13 cellular contexts compared by ENCODE assay signal in the genomic region with DNA sequence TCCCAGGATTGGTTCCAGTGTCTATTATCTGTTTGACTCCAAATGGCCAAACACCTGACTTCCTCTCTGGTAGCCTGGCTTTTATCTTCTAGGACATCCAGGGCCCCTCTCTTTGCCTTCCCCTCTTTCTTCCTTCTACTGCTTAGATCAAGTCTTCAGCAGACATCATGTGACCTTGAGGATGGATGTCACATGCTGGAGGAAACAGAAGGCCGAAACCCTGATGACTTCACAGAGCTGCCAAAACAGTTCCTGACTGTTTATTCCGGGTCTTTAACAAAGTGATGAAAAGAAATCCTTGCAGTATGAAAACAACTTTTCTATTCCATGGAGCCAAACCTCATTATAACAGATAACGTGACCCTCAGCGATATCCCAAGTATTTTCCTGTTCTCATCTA. TPM values are rescaled to one million over a fixed set of nuclear protein-coding genes. Genes with fewer than 3 reads are reported as not detected.
DNase-seq lines count a peak whose midpoint lies in the region; ATAC-seq and TF ChIP-seq lines count a peak whose summit lies in the region.
"Had no signal": no experiment of that assay in that cellular context is flagged by ENCODE, and none has a peak within 500 bp of the region (broad histone marks: within the 10 kb centered on the region; RNA-seq: fewer than 3 reads in every experiment).

No MANE protein-coding gene starts in this region.

- ATAC-seq in GM18870 (IDR thresholded peaks at IDR 0.05; ENCODE audit: unreplicated experiment), result no peak
- ATAC-seq: esophagus mucosa; stimulated activated naive CD8-positive, alpha-beta T cell treated with anti-CD3 and anti-CD28 coated beads, Interleukin-15, Interleukin-2, amounts not matched to agents 100 U/mL and 50 U/mL, for 24 hours had no signal

- intact Hi-C loops in adrenal gland (cut with DNase I), result loop anchor here in 1 of 2 donors (10.0 kb wide), 1 partner anchor 84 kb away; no protein-coding TSS in a partner anchor

- no peaks in the 10 kb centered on the region for H3K27me3 ChIP-seq in adrenal gland
- no peaks in the 10 kb centered on the region for H3K27me3 ChIP-seq in skeletal muscle tissue (ENCODE audit: control insufficient read depth in 3 of 3, insufficient read depth in 3 of 3, low read length in 3 of 3)
- H3K27me3 ChIP-seq: brain microvascular endothelial cell had no signal

- no peak for TF ChIP-seq CTCF in adrenal gland (IDR thresholded peaks at IDR 0.05)

- H3K36me3 ChIP-seq in adrenal gland (replicated peaks in 1 of 2) (no peaks in the 10 kb centered on the region), skeletal muscle tissue (ENCODE audit: control insufficient read depth in 3 of 3, insufficient read depth in 3 of 3, low read length in 3 of 3) (no peaks in the 10 kb centered on the region)
- H3K36me3 ChIP-seq: brain microvascular endothelial cell had no signal

- H3K4me3 ChIP-seq in adrenal gland (no peak overlapping the region), skeletal muscle tissue (ENCODE audit: low read length in 3 of 3) (no peak overlapping the region)

- 18 to 25% (median 23%) methylated on average over 4 of the region's 4 CpGs for WGBS in adrenal gland, 4 donors

- peak overlapping the region in 1 of 3 donors; percentile 36 for H3K9ac ChIP-seq in skeletal muscle tissue (ENCODE audit: low read depth in 1 of 3, low read length in 3 of 3)

- in situ Hi-C loops in G401 (cut with HindIII; ENCODE audit: low sequenced_read_pairs), result no loop called here

- H3K9me3 ChIP-seq in adrenal gland (replicated peaks in 1 of 3) (no peaks in the 10 kb centered on the region), skeletal muscle tissue (ENCODE audit: control insufficient read depth in 3 of 3, low read length in 3 of 3) (no peaks in the 10 kb centered on the region)

- DNase-seq in G401 (ENCODE audit: low spot score) (peak; percentile 18), adrenal gland (peak in 5 of 7 donors; percentile 34 to 50 (median 35)), foreskin melanocyte (peak; percentile 91), NCI-H1694 treated with DMSO at 0.1 percent for 48 hours (lab: John Stamatoyannopoulos, UW) (no peak), A172 (ENCODE audit: low spot score) (no peak)
- DNase-seq: activated CD4-positive, alpha-beta T cell treated with anti-CD3 and anti-CD28 coated beads, Interleukin-2, amount 50 U/mL, for 48 hours; activated effector memory CD4-positive, alpha-beta T cell treated with Interleukin-2 at 50 U/mL for 16 hours; brain microvascular endothelial cell; CD8-positive, alpha-beta memory T cell; stimulated activated naive CD8-positive, alpha-beta T cell treated with anti-CD3 and anti-CD28 coated beads, Interleukin-15, Interleukin-2, amounts not matched to agents 100 U/mL and 50 U/mL, for 24 hours had no signal

- TF ChIP-seq POLR2A in adrenal gland (IDR thresholded peaks at IDR 0.05), result no peak

- H3K4me1 ChIP-seq in adrenal gland (replicated peaks in 1 of 2), result peaks cover 7 to 15% of the 10 kb centered on the region in 2 donors
- H3K4me1 ChIP-seq in skeletal muscle tissue (ENCODE audit: control insufficient read depth in 3 of 3, insufficient read depth in 3 of 3, low read length in 3 of 3), result peaks cover 20 to 26% (median 24%) of the 10 kb centered on the region in 3 donors

- H3K27ac ChIP-seq in adrenal gland (peak overlapping the region in 3 of 5 donors; percentile 54 to 70 (median 59)), skeletal muscle tissue (ENCODE audit: low read depth, low read length) (peak overlapping the region; percentile 33)
- H3K27ac ChIP-seq: brain microvascular endothelial cell had no signal

RNA-seq across cellular contexts. Expression of a gene that starts 24.5 kb away (rescaled TPM):
- 30.5 and 43.8 TPM in 2 replicates for total RNA-seq in G401 (2014; rRNA removed; shearing (Covaris generic))
- total RNA-seq in adrenal gland (10 to 100 TPM; 48.7 to 92.0 (median 77.6) TPM), skeletal muscle tissue (64.2 TPM)
- 10 to 100 TPM; 25.6 to 52.4 (median 36.5) TPM for polyA plus RNA-seq in adrenal gland
- 27.0 and 36.4 TPM in 2 replicates for total RNA-seq in A172 (2014; rRNA removed; shearing (Covaris generic))

Comparison
In these comparisons a context has a peak if more than half of its experiments do, and no peak if none do; other contexts are left out.
1. DNase-seq: peak in G401 (single experiment), adrenal gland (5 of 7) and foreskin melanocyte (single experiment); none in NCI-H1694 treated with DMSO at 0.1 percent for 48 hours (single experiment) and A172 (single experiment).